Comparison of ENCODE assay signal across 1 cellular context in genomic region chr17:57363580-57363979, GRCh38.
TF ChIP-seq lines count a peak whose summit lies in the region.

No MANE protein-coding gene starts in this region.

TF ChIP-seq in GM23338, 12 proteins besides CTCF, POLR2A, EP300 and RAD21 (continued from another document):
- no peak for TF ChIP-seq ZNF462 (CRISPR knock-in tag; IDR thresholded peaks at IDR 0.05)
- TF ChIP-seq STAT1 (IDR thresholded peaks at IDR 0.05; ENCODE audit: unreplicated experiment), result no peak
- TF ChIP-seq ETS1 (IDR thresholded peaks at IDR 0.05), result no peak
- no peak for TF ChIP-seq ZNF114 (CRISPR knock-in tag; IDR thresholded peaks at IDR 0.05)
- no peak for TF ChIP-seq EZH2 (IDR thresholded peaks at IDR 0.05; ENCODE audit: low read depth, unreplicated experiment)
- no peak for TF ChIP-seq CREB1 (CRISPR knock-in tag; IDR thresholded peaks at IDR 0.05; ENCODE audit: low read depth)
- TF ChIP-seq JUNB (IDR thresholded peaks at IDR 0.05; ENCODE audit: unreplicated experiment), result no peak
